Comparison of ENCODE assay signal across 13 cellular contexts in the genomic region with DNA sequence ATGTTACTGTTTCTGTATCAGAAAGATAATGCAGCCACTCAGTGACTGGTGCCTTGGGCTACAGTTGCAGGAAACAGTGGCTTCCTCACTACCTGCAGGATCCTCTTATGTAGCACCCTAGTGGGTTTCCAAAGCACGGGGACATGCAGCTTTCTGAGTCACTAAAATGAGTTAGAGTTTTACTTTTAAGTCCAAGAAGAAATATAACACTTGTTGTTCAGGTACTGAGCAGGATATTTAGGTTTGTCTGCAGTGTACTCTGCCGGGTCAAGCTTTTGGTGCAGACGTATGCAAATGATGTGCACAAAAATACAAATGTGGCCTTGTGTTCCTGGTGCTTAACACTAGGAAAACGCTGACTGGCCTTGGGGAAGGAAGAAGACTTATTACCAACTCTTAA. TPM values are rescaled to one million over a fixed set of nuclear protein-coding genes. Genes with fewer than 3 reads are reported as not detected.
A peak's percentile ranks its signal among the peaks of the same experiment; 100 is the strongest.
DNase-seq lines count a peak whose midpoint lies in the region; ATAC-seq lines count a peak whose summit lies in the region.
"Had no signal": no experiment of that assay in that cellular context is flagged by ENCODE, and none has a peak within 500 bp of the region (broad histone marks: within the 10 kb centered on the region; RNA-seq: fewer than 3 reads in every experiment).

No MANE protein-coding gene starts in this region.

- peak; percentile 52 for ATAC-seq in GM21619 (IDR thresholded peaks at IDR 0.05; ENCODE audit: unreplicated experiment)
- peak; percentile 55 for ATAC-seq in activated T-helper 17 cell treated with anti-CD3 and anti-CD28 coated beads, Interleukin-2, amount 50 U/mL, for 72 hours (replicated peaks)
- peak; percentile 62 to 67 for ATAC-seq in naive thymus-derived CD8-positive, alpha-beta T cell
- no peak for ATAC-seq in HG02763 (IDR thresholded peaks at IDR 0.05; ENCODE audit: unreplicated experiment)
- no peak for ATAC-seq in GM19395 (IDR thresholded peaks at IDR 0.05; ENCODE audit: unreplicated experiment)
- ATAC-seq: pancreas had no signal

- no peaks in the 10 kb centered on the region for H3K9me3 Mint-ChIP-seq in CD4-positive, alpha-beta memory T cell
- H3K9me3 Mint-ChIP-seq in activated T-helper 17 cell treated with anti-CD3 and anti-CD28 coated beads, Interleukin-2, amount 50 U/mL, for 72 hours: no peaks in the 10 kb centered on the region
- H3K9me3 Mint-ChIP-seq in naive thymus-derived CD8-positive, alpha-beta T cell: no peaks in the 10 kb centered on the region
- H3K9me3 Mint-ChIP-seq: H9 had no signal

- H3K36me3 Mint-ChIP-seq in CD4-positive, alpha-beta memory T cell: peaks cover 0 to 10% of the 10 kb centered on the region in 2 donors
- H3K36me3 Mint-ChIP-seq in activated T-helper 17 cell treated with anti-CD3 and anti-CD28 coated beads, Interleukin-2, amount 50 U/mL, for 72 hours (ENCODE audit: low read depth): no peaks in the 10 kb centered on the region
- peaks cover 0 to 11% (median 5%) of the 10 kb centered on the region in 3 donors for H3K36me3 Mint-ChIP-seq in naive thymus-derived CD8-positive, alpha-beta T cell

- POLR2A ChIA-PET in CD4-positive, alpha-beta memory T cell (lab: Charles Lee; ENCODE audit: partially characterized antibody): interaction anchor here (1.2 to 1.8 kb wide), 3 partner anchors 10 to 22 kb away, joined by 5 read pairs; partner anchors contain the start of gene ACSS1
- POLR2A ChIA-PET in naive thymus-derived CD8-positive, alpha-beta T cell (lab: Charles Lee): interaction anchor here (0.6 to 2.8 kb wide), 4 partner anchors 9 to 55 kb away, joined by 3 to 23 read pairs (median 4); partner anchors contain the start of gene ACSS1

- H3K4me3 Mint-ChIP-seq in CD4-positive, alpha-beta memory T cell: peak overlapping the region in 7 of 8 donors; percentile 17 to 75 (median 72)
- H3K4me3 Mint-ChIP-seq in activated T-helper 17 cell treated with anti-CD3 and anti-CD28 coated beads, Interleukin-2, amount 50 U/mL, for 72 hours: peak overlapping the region; percentile 60
- peak overlapping the region; percentile 40 to 80 (median 68) for H3K4me3 Mint-ChIP-seq in naive thymus-derived CD8-positive, alpha-beta T cell
- H3K4me3 Mint-ChIP-seq: H9 had no signal

- H3K27ac Mint-ChIP-seq in CD4-positive, alpha-beta memory T cell: peak overlapping the region in 6 of 7 donors; percentile 81 to 87 (median 84)
- H3K27ac Mint-ChIP-seq in activated T-helper 17 cell treated with anti-CD3 and anti-CD28 coated beads, Interleukin-2, amount 50 U/mL, for 72 hours: peak overlapping the region; percentile 85
- peak overlapping the region; percentile 75 to 96 (median 93) for H3K27ac Mint-ChIP-seq in naive thymus-derived CD8-positive, alpha-beta T cell
- H3K27ac Mint-ChIP-seq: H9 had no signal

- no peak for DNase-seq in CD4-positive, alpha-beta memory T cell
- peak in 4 of 10 donors; percentile 18 to 63 (median 34) for DNase-seq in naive thymus-derived CD8-positive, alpha-beta T cell
- no peak for DNase-seq in NCI-H187 treated with DMSO at 0.1 percent for 48 hours (lab: John Stamatoyannopoulos, UW)
- DNase-seq in activated CD8-positive, alpha-beta memory T cell treated with anti-CD3 and anti-CD28 coated beads, Interleukin-2, amount 50 U/mL, for 48 hours: no peak
- DNase-seq: H9 had no signal

- no peaks in the 10 kb centered on the region for H3K27me3 Mint-ChIP-seq in CD4-positive, alpha-beta memory T cell
- no peaks in the 10 kb centered on the region for H3K27me3 Mint-ChIP-seq in activated T-helper 17 cell treated with anti-CD3 and anti-CD28 coated beads, Interleukin-2, amount 50 U/mL, for 72 hours
- no peaks in the 10 kb centered on the region for H3K27me3 Mint-ChIP-seq in naive thymus-derived CD8-positive, alpha-beta T cell

- H3K4me3 ChIP-seq in CD4-positive, alpha-beta memory T cell (ENCODE audit: low read length in 2 of 2): no peak overlapping the region
- H3K4me3 ChIP-seq: pancreas had no signal

- H3K9me3 ChIP-seq in CD4-positive, alpha-beta memory T cell (ENCODE audit: control insufficient read depth in 1 of 2, low read length in 2 of 2): no peaks in the 10 kb centered on the region
- H3K9me3 ChIP-seq: pancreas had no signal

- no peaks in the 10 kb centered on the region for H3K36me3 ChIP-seq in CD4-positive, alpha-beta memory T cell (ENCODE audit: insufficient read depth, low read length)
- H3K36me3 ChIP-seq: pancreas had no signal

- intact Hi-C loops in CD4-positive, alpha-beta memory T cell (cut with micrococcal nuclease): no loop called here

- peaks cover 28 to 73% (median 46%) of the 10 kb centered on the region in 4 donors for H3K4me1 Mint-ChIP-seq in CD4-positive, alpha-beta memory T cell
- peaks cover 17% of the 10 kb centered on the region for H3K4me1 Mint-ChIP-seq in activated T-helper 17 cell treated with anti-CD3 and anti-CD28 coated beads, Interleukin-2, amount 50 U/mL, for 72 hours
- H3K4me1 Mint-ChIP-seq in naive thymus-derived CD8-positive, alpha-beta T cell: peaks cover 29 to 64% (median 57%) of the 10 kb centered on the region in 4 donors

- H3K4me1 ChIP-seq in CD4-positive, alpha-beta memory T cell (ENCODE audit: insufficient read depth, low read length): peaks cover 43% of the 10 kb centered on the region

- H3K27me3 ChIP-seq in CD4-positive, alpha-beta memory T cell (ENCODE audit: insufficient read depth, low read length): no peaks in the 10 kb centered on the region
- H3K27me3 ChIP-seq: pancreas had no signal

- H3K27ac ChIP-seq in CD4-positive, alpha-beta memory T cell (ENCODE audit: low read depth, low read length): no peak overlapping the region
- H3K27ac ChIP-seq: RWPE1 had no signal

- CTCF ChIA-PET in CD4-positive, alpha-beta memory T cell (lab: Charles Lee; ENCODE audit: partially characterized antibody): interaction anchor here (0.7 to 1.5 kb wide), 2 partner anchors 11 to 30 kb away, joined by 3 read pairs; no protein-coding TSS in a partner anchor

RNA-seq across cellular contexts. Expression of gene ACSS1, which starts 22.0 kb away (rescaled TPM):
- 10 to 100 TPM; 55.4 to 56.5 TPM for total RNA-seq in CD4-positive, alpha-beta memory T cell
- polyA plus RNA-seq in CD4-positive, alpha-beta memory T cell: 10 to 100 TPM; 44.6 to 47.2 TPM
- 10 to 100 TPM in 1 of 2 donors, 1 to 10 TPM in 1; 8.4 to 23.3 TPM for total RNA-seq in activated T-helper 17 cell treated with anti-CD3 and anti-CD28 coated beads, Interleukin-2, amount 50 U/mL, for 72 hours
- total RNA-seq in naive thymus-derived CD8-positive, alpha-beta T cell: 10 to 100 TPM; 56.7 to 57.8 TPM
- 10 to 100 TPM; 45.2 to 48.2 (median 46.7) TPM for polyA plus RNA-seq in naive thymus-derived CD8-positive, alpha-beta T cell

RNA-seq across cellular contexts. Expression of gene APMAP, which starts 43.4 kb away (rescaled TPM):
- total RNA-seq in CD4-positive, alpha-beta memory T cell: 10 to 100 TPM; 48.4 to 50.0 TPM
- 100 to 1,000 TPM in 1 of 2 donors, 10 to 100 TPM in 1; 70.7 to 130 TPM for polyA plus RNA-seq in CD4-positive, alpha-beta memory T cell
- 10 to 100 TPM; 30.7 to 49.4 TPM for total RNA-seq in activated T-helper 17 cell treated with anti-CD3 and anti-CD28 coated beads, Interleukin-2, amount 50 U/mL, for 72 hours
- 10 to 100 TPM; 46.0 to 46.2 TPM for total RNA-seq in naive thymus-derived CD8-positive, alpha-beta T cell
- polyA plus RNA-seq in naive thymus-derived CD8-positive, alpha-beta T cell: 100 to 1,000 TPM in 1 of 3 donors, 10 to 100 TPM in 2; 74.5 to 234 (median 81.7) TPM

RNA-seq across cellular contexts. Expression of gene VSX1, which starts 46.0 kb away (rescaled TPM):
- total RNA-seq in CD4-positive, alpha-beta memory T cell: not detected
- not detected for polyA plus RNA-seq in CD4-positive, alpha-beta memory T cell
- not detected for total RNA-seq in activated T-helper 17 cell treated with anti-CD3 and anti-CD28 coated beads, Interleukin-2, amount 50 U/mL, for 72 hours
- total RNA-seq in naive thymus-derived CD8-positive, alpha-beta T cell: not detected
- not detected for polyA plus RNA-seq in naive thymus-derived CD8-positive, alpha-beta T cell
- total RNA-seq: Daoy, H9, LHCN-M2 had no signal

Comparison
In these comparisons a context has a peak if more than half of its experiments do, and no peak if none do; other contexts are left out.
1. ATAC-seq: peak in GM21619 (single experiment), activated T-helper 17 cell treated with anti-CD3 and anti-CD28 coated beads, Interleukin-2, amount 50 U/mL, for 72 hours (single experiment) and naive thymus-derived CD8-positive, alpha-beta T cell (2 of 2); none in HG02763 (single experiment) and GM19395 (single experiment).
2. Peak in every context shown above with its lines, with median percentiles within 50 percentile points of each other: H3K27ac Mint-ChIP-seq and H3K4me3 Mint-ChIP-seq.